ENCODE assay signal across 1 cellular context in the genomic region with DNA sequence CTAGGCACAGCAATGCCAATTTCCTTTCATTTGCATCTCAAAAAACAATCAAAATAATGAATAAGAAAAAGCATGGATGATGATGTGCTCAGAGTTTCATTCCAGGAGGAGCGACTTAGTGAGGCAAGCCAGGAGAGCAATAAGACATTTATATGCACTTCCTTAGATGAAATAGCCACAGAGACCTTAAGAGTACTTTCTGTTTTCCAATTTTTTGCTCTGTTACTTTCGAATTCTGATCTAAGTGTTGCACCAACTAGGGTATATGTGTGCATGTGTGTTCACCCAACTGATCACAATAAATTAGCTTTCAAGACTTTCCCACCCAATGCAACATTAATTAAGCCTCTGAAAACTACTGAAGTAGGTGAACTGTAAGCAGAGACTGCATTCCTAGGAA.
TF ChIP-seq lines count a peak whose summit lies in the region.

No MANE protein-coding gene starts in this region.

TF ChIP-seq in WTC11, 78 proteins besides CTCF, POLR2A, EP300 and RAD21 (continued from another document):
- TF ChIP-seq NR1H2 (CRISPR knock-in tag; IDR thresholded peaks at IDR 0.05) (no peak), ZNF138 (CRISPR knock-in tag; conservative IDR thresholded peaks at IDR 0.05) (no peak), ZNF317 (CRISPR knock-in tag; IDR thresholded peaks at IDR 0.05; ENCODE audit: borderline replicate concordance, low read depth) (no peak), RELA (CRISPR knock-in tag; IDR thresholded peaks at IDR 0.05; ENCODE audit: borderline replicate concordance) (no peak)
- TF ChIP-seq, protein P1, sequence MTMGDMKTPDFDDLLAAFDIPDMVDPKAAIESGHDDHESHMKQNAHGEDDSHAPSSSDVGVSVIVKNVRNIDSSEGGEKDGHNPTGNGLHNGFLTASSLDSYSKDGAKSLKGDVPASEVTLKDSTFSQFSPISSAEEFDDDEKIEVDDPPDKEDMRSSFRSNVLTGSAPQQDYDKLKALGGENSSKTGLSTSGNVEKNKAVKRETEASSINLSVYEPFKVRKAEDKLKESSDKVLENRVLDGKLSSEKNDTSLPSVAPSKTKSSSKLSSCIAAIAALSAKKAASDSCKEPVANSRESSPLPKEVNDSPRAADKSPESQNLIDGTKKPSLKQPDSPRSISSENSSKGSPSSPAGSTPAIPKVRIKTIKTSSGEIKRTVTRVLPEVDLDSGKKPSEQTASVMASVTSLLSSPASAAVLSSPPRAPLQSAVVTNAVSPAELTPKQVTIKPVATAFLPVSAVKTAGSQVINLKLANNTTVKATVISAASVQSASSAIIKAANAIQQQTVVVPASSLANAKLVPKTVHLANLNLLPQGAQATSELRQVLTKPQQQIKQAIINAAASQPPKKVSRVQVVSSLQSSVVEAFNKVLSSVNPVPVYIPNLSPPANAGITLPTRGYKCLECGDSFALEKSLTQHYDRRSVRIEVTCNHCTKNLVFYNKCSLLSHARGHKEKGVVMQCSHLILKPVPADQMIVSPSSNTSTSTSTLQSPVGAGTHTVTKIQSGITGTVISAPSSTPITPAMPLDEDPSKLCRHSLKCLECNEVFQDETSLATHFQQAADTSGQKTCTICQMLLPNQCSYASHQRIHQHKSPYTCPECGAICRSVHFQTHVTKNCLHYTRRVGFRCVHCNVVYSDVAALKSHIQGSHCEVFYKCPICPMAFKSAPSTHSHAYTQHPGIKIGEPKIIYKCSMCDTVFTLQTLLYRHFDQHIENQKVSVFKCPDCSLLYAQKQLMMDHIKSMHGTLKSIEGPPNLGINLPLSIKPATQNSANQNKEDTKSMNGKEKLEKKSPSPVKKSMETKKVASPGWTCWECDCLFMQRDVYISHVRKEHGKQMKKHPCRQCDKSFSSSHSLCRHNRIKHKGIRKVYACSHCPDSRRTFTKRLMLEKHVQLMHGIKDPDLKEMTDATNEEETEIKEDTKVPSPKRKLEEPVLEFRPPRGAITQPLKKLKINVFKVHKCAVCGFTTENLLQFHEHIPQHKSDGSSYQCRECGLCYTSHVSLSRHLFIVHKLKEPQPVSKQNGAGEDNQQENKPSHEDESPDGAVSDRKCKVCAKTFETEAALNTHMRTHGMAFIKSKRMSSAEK (CRISPR knock-in tag; IDR thresholded peaks at IDR 0.05; ENCODE audit: borderline replicate concordance): no peak
